ENCODE assay signal across 28 cellular contexts in the genomic region with DNA sequence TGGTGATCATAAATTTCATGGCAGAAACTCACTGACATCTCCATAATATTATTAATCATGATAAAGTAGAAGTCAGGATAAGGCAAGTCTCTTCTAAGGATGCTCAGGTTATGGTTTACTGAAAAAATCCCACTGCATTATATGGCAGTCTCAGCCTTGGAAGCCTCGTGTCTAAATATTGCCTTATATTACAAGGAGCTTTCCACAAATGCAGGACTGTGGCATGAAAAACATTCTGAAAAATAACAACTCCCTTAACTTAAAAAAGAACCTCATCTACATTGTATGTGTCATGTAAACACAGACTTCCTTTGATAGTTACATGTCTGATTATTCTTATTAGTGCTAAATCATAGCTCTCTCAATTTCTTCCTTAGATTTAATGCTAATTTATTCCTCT.
"Had no signal": no experiment of that assay in that cellular context is flagged by ENCODE, and none has a peak within 500 bp of the region (broad histone marks: within the 10 kb centered on the region; RNA-seq: fewer than 3 reads in every experiment).

No MANE protein-coding gene starts in this region.

- H3K4me3 Mint-ChIP-seq: activated CD4-positive, alpha-beta memory T cell treated with anti-CD3 and anti-CD28 coated beads for 36 hours; activated CD4-positive, alpha-beta T cell treated with anti-CD3 and anti-CD28 coated beads, Interleukin-2, amount 10 ng/mL, durations not matched to agents 7 days and 5 days; activated naive CD8-positive, alpha-beta T cell treated with anti-CD3 and anti-CD28 coated beads, Interleukin-2, amount 50 U/mL, for 24 hours; activated T-cell treated with anti-CD3 and anti-CD28 coated beads, Interleukin-2, amount 50 U/mL, for 4 hours; T-cell had no signal

- H3K36me3 ChIP-seq: brain microvascular endothelial cell, cardiac muscle cell had no signal

- DNase-seq: activated CD4-positive, alpha-beta memory T cell treated with anti-CD3 and anti-CD28 coated beads for 36 hours; activated CD4-positive, alpha-beta T cell treated with anti-CD3 and anti-CD28 coated beads, Interleukin-2, amount 10 ng/mL, durations not matched to agents 7 days and 5 days; activated CD4-positive, CD25-positive, alpha-beta regulatory T cell; activated CD8-positive, alpha-beta memory T cell treated with anti-CD3 and anti-CD28 coated beads for 24 hours; activated effector memory CD4-positive, alpha-beta T cell treated with anti-CD3 and anti-CD28 coated beads, Interleukin-2, amount 50 U/mL, for 16 hours; activated naive CD4-positive, alpha-beta T cell treated with Interleukin-2 at 50 U/mL for 16 hours; activated naive CD8-positive, alpha-beta T cell treated with anti-CD3 and anti-CD28 coated beads, Interleukin-2, amount 50 U/mL, for 24 hours; activated T-cell treated with anti-CD3 and anti-CD28 coated beads, Interleukin-2, amount 50 U/mL, for 4 hours; amygdala; brain microvascular endothelial cell; Kasumi-1; NCI-H1092; NCI-H1417; NCI-H1694; NCI-H2029; NCI-H2107; NCI-H2171 treated with DMSO at 0.1 percent for 48 hours; NCI-H226; NCI-H526 treated with DMSO at 0.1 percent for 48 hours; NCI-H82; RPMI8226; T-cell had no signal

- H3K4me3 ChIP-seq: cardiac muscle cell, SK-N-MC had no signal

- H3K27ac Mint-ChIP-seq: activated CD4-positive, alpha-beta memory T cell treated with anti-CD3 and anti-CD28 coated beads for 36 hours; activated CD4-positive, alpha-beta T cell treated with anti-CD3 and anti-CD28 coated beads, Interleukin-2, amount 10 ng/mL, durations not matched to agents 7 days and 5 days; activated naive CD4-positive, alpha-beta T cell treated with anti-CD3 and anti-CD28 coated beads, Interleukin-2, amount 50 U/mL, for 72 hours; activated naive CD8-positive, alpha-beta T cell treated with anti-CD3 and anti-CD28 coated beads, Interleukin-2, amount 50 U/mL, for 24 hours; T-cell had no signal

- ATAC-seq: activated naive CD4-positive, alpha-beta T cell treated with anti-CD3 and anti-CD28 coated beads, Interleukin-2, amount 50 U/mL, for 72 hours; activated naive CD8-positive, alpha-beta T cell treated with anti-CD3 and anti-CD28 coated beads, Interleukin-2, amount 50 U/mL, for 24 hours; activated T-cell treated with anti-CD3 and anti-CD28 coated beads, Interleukin-2, amount 50 U/mL, for 4 hours; Panc1; Right ventricle myocardium inferior; T-cell had no signal

- H3K27me3 Mint-ChIP-seq: activated CD4-positive, alpha-beta memory T cell treated with anti-CD3 and anti-CD28 coated beads for 36 hours; activated CD4-positive, alpha-beta T cell treated with anti-CD3 and anti-CD28 coated beads, Interleukin-2, amount 10 ng/mL, durations not matched to agents 7 days and 5 days; activated naive CD8-positive, alpha-beta T cell treated with anti-CD3 and anti-CD28 coated beads, Interleukin-2, amount 50 U/mL, for 24 hours; T-cell had no signal

- H3K36me3 Mint-ChIP-seq: activated CD4-positive, alpha-beta memory T cell treated with anti-CD3 and anti-CD28 coated beads for 36 hours; activated naive CD4-positive, alpha-beta T cell treated with anti-CD3 and anti-CD28 coated beads, Interleukin-2, amount 50 U/mL, for 72 hours; T-cell had no signal

- H3K9me3 Mint-ChIP-seq: activated CD4-positive, alpha-beta memory T cell treated with anti-CD3 and anti-CD28 coated beads for 36 hours; activated CD4-positive, alpha-beta T cell treated with anti-CD3 and anti-CD28 coated beads, Interleukin-2, amount 10 ng/mL, durations not matched to agents 7 days and 5 days; activated naive CD4-positive, alpha-beta T cell treated with anti-CD3 and anti-CD28 coated beads, Interleukin-2, amount 50 U/mL, for 72 hours; activated naive CD8-positive, alpha-beta T cell treated with anti-CD3 and anti-CD28 coated beads, Interleukin-2, amount 50 U/mL, for 24 hours; activated T-cell treated with anti-CD3 and anti-CD28 coated beads, Interleukin-2, amount 50 U/mL, for 4 hours; T-cell had no signal

- H3K27me3 ChIP-seq: brain microvascular endothelial cell, cardiac muscle cell had no signal

- H3K27ac ChIP-seq: brain microvascular endothelial cell, cardiac muscle cell, SK-N-MC, VCaP had no signal
